9 cellular contexts compared by ENCODE assay signal in the genomic region with DNA sequence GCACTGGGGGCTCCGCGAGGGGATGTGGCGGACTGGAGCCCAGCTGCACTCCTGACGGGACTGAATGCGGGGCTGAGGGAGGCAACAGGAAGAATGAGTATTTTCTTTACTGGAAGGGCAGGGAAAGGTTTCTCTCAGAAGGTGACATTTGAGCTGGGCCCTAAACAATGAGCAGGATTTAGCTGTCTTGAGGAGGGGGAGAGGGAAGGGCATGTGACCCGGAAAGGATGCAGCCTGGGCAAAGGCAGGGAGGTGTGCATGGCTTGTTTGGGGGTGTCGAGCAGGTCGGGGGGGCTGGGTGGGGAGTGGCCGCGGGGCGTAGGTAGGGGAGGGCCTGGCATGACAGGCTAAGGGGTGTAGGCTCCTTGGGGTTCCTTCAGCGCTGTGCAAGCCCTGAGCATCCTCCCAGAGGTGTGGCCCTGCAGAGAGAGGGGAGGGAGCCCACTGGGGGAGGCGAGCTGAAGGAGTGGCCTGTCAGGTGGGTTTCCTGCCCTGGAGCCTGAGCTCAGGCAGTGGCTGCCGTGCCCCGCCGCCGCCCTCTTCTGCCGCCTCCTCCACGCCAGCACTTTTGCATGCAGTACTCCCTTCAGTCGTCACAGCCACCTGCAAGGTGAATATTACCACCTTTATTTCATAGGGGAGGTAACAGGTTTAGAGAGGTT. TPM values are rescaled to one million over a fixed set of nuclear protein-coding genes. Genes with fewer than 3 reads are reported as not detected.
DNase-seq lines count a peak whose midpoint lies in the region; ATAC-seq and TF ChIP-seq lines count a peak whose summit lies in the region.
"Had no signal": no experiment of that assay in that cellular context is flagged by ENCODE, and none has a peak within 500 bp of the region (broad histone marks: within the 10 kb centered on the region; RNA-seq: fewer than 3 reads in every experiment).

No MANE protein-coding gene starts in this region.

- peaks cover 52 to 65% of the 10 kb centered on the region in 2 donors for H3K4me1 ChIP-seq in duodenal mucosa (ENCODE audit: control insufficient read depth in 1 of 2, insufficient read depth in 2 of 2, low read length in 2 of 2)
- H3K4me1 ChIP-seq in tibial nerve = peaks cover 0 to 77% (median 63%) of the 10 kb centered on the region in 4 donors

- H3K4me3 ChIP-seq in duodenal mucosa (ENCODE audit: low read depth in 1 of 2, low read length in 2 of 2) (peak overlapping the region; percentile 61 to 62), tibial nerve (peak overlapping the region in 3 of 4 donors; percentile 24 to 39 (median 38))

- H3K27me3 Mint-ChIP-seq in natural killer cell treated with Interleukin-12 subunit alpha and Interleukin-12 subunit beta and Interleukin-15 and Interleukin-18, amount 100 ng/mL, for 72 hours = no peaks in the 10 kb centered on the region

- peak overlapping the region; percentile 60 to 65 for H3K9ac ChIP-seq in duodenal mucosa (ENCODE audit: low read depth in 1 of 2, low read length in 2 of 2)

- peak overlapping the region; percentile 98 to 100 for H3K27ac Mint-ChIP-seq in natural killer cell treated with Interleukin-12 subunit alpha and Interleukin-12 subunit beta and Interleukin-15 and Interleukin-18, amount 100 ng/mL, for 72 hours

- ATAC-seq in HG03039 (IDR thresholded peaks at IDR 0.05; ENCODE audit: unreplicated experiment) (peak; percentile 32), GM18858 (IDR thresholded peaks at IDR 0.05; ENCODE audit: unreplicated experiment) (no peak)
- peak in 1 of 2 donors; percentile 24 for ATAC-seq in natural killer cell treated with Interleukin-12 subunit alpha and Interleukin-12 subunit beta and Interleukin-15 and Interleukin-18, amount 100 ng/mL, for 72 hours

- H3K9me3 ChIP-seq in duodenal mucosa (ENCODE audit: control insufficient read depth in 1 of 2, low read length in 2 of 2) (no peaks in the 10 kb centered on the region), tibial nerve (no peaks in the 10 kb centered on the region)

- WGBS in tibial nerve, 2 donors = 52 to 55% methylated on average over 19 to 20 of the region's 20 CpGs

- no peaks in the 10 kb centered on the region for H3K36me3 Mint-ChIP-seq in natural killer cell treated with Interleukin-12 subunit alpha and Interleukin-12 subunit beta and Interleukin-15 and Interleukin-18, amount 100 ng/mL, for 72 hours

- H3K4me3 Mint-ChIP-seq in natural killer cell treated with Interleukin-12 subunit alpha and Interleukin-12 subunit beta and Interleukin-15 and Interleukin-18, amount 100 ng/mL, for 72 hours = peak overlapping the region; percentile 88

- no peak for TF ChIP-seq CTCF in tibial nerve (IDR thresholded peaks at IDR 0.05)

- H3K4me1 Mint-ChIP-seq in natural killer cell treated with Interleukin-12 subunit alpha and Interleukin-12 subunit beta and Interleukin-15 and Interleukin-18, amount 100 ng/mL, for 72 hours (ENCODE audit: low read depth in 2 of 2) = peaks cover 69 to 70% of the 10 kb centered on the region in 2 donors

- H3K36me3 ChIP-seq in duodenal mucosa (ENCODE audit: control insufficient read depth in 1 of 2, insufficient read depth in 2 of 2, low read length in 2 of 2) (no peaks in the 10 kb centered on the region), tibial nerve (no peaks in the 10 kb centered on the region)

- peak; percentile 69 for DNase-seq in activated CD4-positive, alpha-beta T cell treated with anti-CD3 and anti-CD28 coated beads for 1 hour
- no peak for DNase-seq in natural killer cell treated with Interleukin-12 subunit alpha and Interleukin-12 subunit beta and Interleukin-15 and Interleukin-18, amount 100 ng/mL, for 72 hours (ENCODE audit: low spot score)
- DNase-seq in tibial nerve (ENCODE audit: low spot score in 2 of 2) (no peak), NCI-H82 (lab: John Stamatoyannopoulos, UW) (no peak)

- TF ChIP-seq POLR2A in GM18526 (IDR thresholded peaks at IDR 0.05; ENCODE audit: extremely low read depth, insufficient read length) = peak; percentile 83
- TF ChIP-seq POLR2A in tibial nerve (IDR thresholded peaks at IDR 0.05) = no peak

- H3K27ac ChIP-seq in duodenal mucosa (ENCODE audit: low read depth, low read length) = peak overlapping the region; percentile 88
- peak overlapping the region; percentile 79 to 95 (median 87) for H3K27ac ChIP-seq in tibial nerve
- H3K27ac ChIP-seq: SK-N-MC had no signal

- no peaks in the 10 kb centered on the region for H3K27me3 ChIP-seq in duodenal mucosa (ENCODE audit: control insufficient read depth in 1 of 2, insufficient read depth in 2 of 2, low read length in 2 of 2)
- H3K27me3 ChIP-seq in tibial nerve = no peaks in the 10 kb centered on the region

- no peak for TF ChIP-seq EP300 in tibial nerve (IDR thresholded peaks at IDR 0.05)

- H3K9me3 Mint-ChIP-seq in natural killer cell treated with Interleukin-12 subunit alpha and Interleukin-12 subunit beta and Interleukin-15 and Interleukin-18, amount 100 ng/mL, for 72 hours = no peaks in the 10 kb centered on the region

RNA-seq across cellular contexts. Expression of gene ANKDD1A, which starts 17.2 kb away (rescaled TPM):
- total RNA-seq in natural killer cell treated with Interleukin-12 subunit alpha and Interleukin-12 subunit beta and Interleukin-15 and Interleukin-18, amount 100 ng/mL, for 72 hours = 1 to 10 TPM; 3.1 to 5.0 TPM
- 10 to 100 TPM; 18.2 to 39.3 (median 26.3) TPM for total RNA-seq in tibial nerve

RNA-seq across cellular contexts. Expression of gene PLEKHO2, which starts 52.8 kb away (rescaled TPM):
- 10 to 100 TPM; 31.2 to 47.2 TPM for total RNA-seq in natural killer cell treated with Interleukin-12 subunit alpha and Interleukin-12 subunit beta and Interleukin-15 and Interleukin-18, amount 100 ng/mL, for 72 hours
- 10 to 100 TPM; 40.8 to 69.9 (median 60.2) TPM for total RNA-seq in tibial nerve
